ENCODE assay signal across 29 cellular contexts in genomic region chr12:127311695-127312364, GRCh38.
"Had no signal": no experiment of that assay in that cellular context is flagged by ENCODE, and none has a peak within 500 bp of the region (broad histone marks: within the 10 kb centered on the region; RNA-seq: fewer than 3 reads in every experiment).

No MANE protein-coding gene starts in this region.

- H3K27me3 Mint-ChIP-seq: naive B cell; stimulated activated memory B cell treated with anti-CD40 and anti-IgM and Interleukin-4, amounts not matched to agents 10 μg/mL and 1 μg/mL and 100 μg/mL, for 72 hours had no signal

- H3K4me1 ChIP-seq: left lung, lower lobe of right lung, pancreas, prostate gland, tibial nerve, uterus had no signal

- FAIRE-seq: islet of Langerhans, kidney, pancreas had no signal

- H3K36me3 Mint-ChIP-seq: immature natural killer cell; naive B cell; natural killer cell; stimulated activated memory B cell treated with anti-CD40 and anti-IgM and Interleukin-4, amounts not matched to agents 10 μg/mL and 1 μg/mL and 100 μg/mL, for 72 hours; type B pancreatic cell had no signal

- H3K4me2 ChIP-seq: smooth muscle cell had no signal

- H3K4me3 Mint-ChIP-seq: immature natural killer cell; naive B cell; natural killer cell; nephron progenitor cell; stimulated activated memory B cell treated with anti-CD40 and anti-IgM and Interleukin-4, amounts not matched to agents 10 μg/mL and 1 μg/mL and 100 μg/mL, for 72 hours; stimulated activated naive CD8-positive, alpha-beta T cell treated with anti-CD3 and anti-CD28 coated beads, Interleukin-15, amount 100 ng/mL, for 72 hours; type B pancreatic cell had no signal

- DNase-seq: hypothalamus; immature natural killer cell; kidney; left colon; left lung; lower lobe of right lung; mammary epithelial cell; mesenchymal stem cell; naive B cell; natural killer cell; nephron progenitor cell; pancreas; posterior cingulate gyrus; retina; right cardiac atrium; stimulated activated CD4-positive, alpha-beta T cell treated with anti-CD3 and anti-CD28 coated beads, Interleukin-1b, Interleukin-23, amount 100 ng/mL, for 48 hours; stimulated activated CD4-positive, alpha-beta T cell treated with anti-CD3 and anti-CD28 coated beads, Interleukin-2, amount 100 ng/mL, for 48 hours; stimulated activated CD4-positive, alpha-beta T cell treated with anti-CD3 and anti-CD28 coated beads, Interleukin-4, amount 100 ng/mL, for 4 hours; stimulated activated CD8-positive, alpha-beta memory T cell treated with anti-CD3 and anti-CD28 coated beads, Interleukin-4, amount 100 ng/mL, for 48 hours; stimulated activated naive CD4-positive, alpha-beta T cell treated with Interleukin-2 at 50 U/mL for 16 hours; stimulated activated naive CD8-positive, alpha-beta T cell treated with anti-CD3 and anti-CD28 coated beads, Interleukin-15, amount 100 ng/mL, for 72 hours; substantia nigra; uterus had no signal

- H3K27me3 ChIP-seq: left lung, tibial nerve, uterus had no signal

- H3K9me3 Mint-ChIP-seq: stimulated activated memory B cell treated with anti-CD40 and anti-IgM and Interleukin-4, amounts not matched to agents 10 μg/mL and 1 μg/mL and 100 μg/mL, for 72 hours; stimulated activated naive CD8-positive, alpha-beta T cell treated with anti-CD3 and anti-CD28 coated beads, Interleukin-15, amount 100 ng/mL, for 72 hours; type B pancreatic cell had no signal

- H3K36me3 ChIP-seq: left lung, lower lobe of right lung, pancreas, prostate gland, tibial nerve, uterus had no signal

- H3K4me3 ChIP-seq: left lung, lower lobe of right lung, pancreas, prostate gland, smooth muscle cell, tibial nerve, uterus had no signal

- H3K9me3 ChIP-seq: left lung, lower lobe of right lung, pancreas, prostate gland, tibial nerve, uterus had no signal

- H3K27ac ChIP-seq: left lung, lower lobe of right lung, pancreas, prostate gland, tibial nerve, uterus had no signal

- H3K27ac Mint-ChIP-seq: immature natural killer cell; naive B cell; natural killer cell; nephron progenitor cell; stimulated activated memory B cell treated with anti-CD40 and anti-IgM and Interleukin-4, amounts not matched to agents 10 μg/mL and 1 μg/mL and 100 μg/mL, for 72 hours; stimulated activated naive CD8-positive, alpha-beta T cell treated with anti-CD3 and anti-CD28 coated beads, Interleukin-15, amount 100 ng/mL, for 72 hours; type B pancreatic cell had no signal

- H3K4me1 Mint-ChIP-seq: naive B cell; nephron progenitor cell; stimulated activated memory B cell treated with anti-CD40 and anti-IgM and Interleukin-4, amounts not matched to agents 10 μg/mL and 1 μg/mL and 100 μg/mL, for 72 hours had no signal
